In the genomic region with DNA sequence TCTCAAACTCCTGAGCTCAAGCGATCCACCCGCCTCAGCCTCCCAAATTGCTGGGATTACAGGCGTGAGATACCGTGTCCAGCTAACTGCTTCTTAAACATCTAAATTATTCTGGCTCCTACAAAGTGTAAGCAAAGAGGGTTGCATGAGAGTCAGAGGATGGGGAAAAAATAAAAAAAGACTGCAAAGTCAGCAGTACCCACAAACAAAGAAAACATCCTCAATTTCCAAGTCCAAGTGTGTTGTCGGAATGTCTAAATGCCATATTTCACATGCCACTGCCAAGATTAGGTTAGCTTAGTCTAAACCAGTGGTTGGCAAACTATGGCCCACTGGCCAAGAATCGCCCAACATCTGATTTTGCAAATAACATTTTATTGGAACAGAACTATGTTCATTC, we compare ENCODE assay signal across 32 cellular contexts.
"Had no signal": no experiment of that assay in that cellular context is flagged by ENCODE, and none has a peak within 500 bp of the region (broad histone marks: within the 10 kb centered on the region; RNA-seq: fewer than 3 reads in every experiment).

No MANE protein-coding gene starts in this region.

- H3K27me3 ChIP-seq: ascending aorta, breast epithelium, cardiac muscle cell, colonic mucosa, foreskin keratinocyte, gastroesophageal sphincter, heart right ventricle had no signal

- H3K27ac Mint-ChIP-seq: activated CD4-positive, alpha-beta memory T cell treated with anti-CD3 and anti-CD28 coated beads for 36 hours; activated CD4-positive, alpha-beta T cell treated with anti-CD3 and anti-CD28 coated beads for 36 hours; activated CD4-positive, alpha-beta T cell treated with anti-CD3 and anti-CD28 coated beads, Interleukin-2, amount 10 ng/mL, durations not matched to agents 24 days and 14 days; activated CD8-positive, alpha-beta memory T cell treated with anti-CD3 and anti-CD28 coated beads, Interleukin-2, amount 10 ng/mL, durations not matched to agents 7 days and 5 days; activated CD8-positive, alpha-beta T cell treated with anti-CD3 and anti-CD28 coated beads, Interleukin-2, amount 10 ng/mL, durations not matched to agents 7 days and 5 days; activated naive CD4-positive, alpha-beta T cell treated with anti-CD3 and anti-CD28 coated beads, Interleukin-2, amount 10 ng/mL, durations not matched to agents 7 days and 5 days; activated naive CD8-positive, alpha-beta T cell treated with anti-CD3 and anti-CD28 coated beads, Interleukin-2, amount 10 ng/mL, durations not matched to agents 7 days and 5 days; activated T-helper 1 cell treated with anti-CD3 and anti-CD28 coated beads, Interleukin-12 subunit alpha, Interleukin-12 subunit beta, Interleukin-2, Interleukin-4 antibody, amounts not matched to agents 30 ng/mL and 10 ng/mL and 1 ng/mL, durations not matched to agents 14 hours and 24 hours and 36 hours; activated T-helper 2 cell treated with anti-CD3 and anti-CD28 coated beads, Interferon-gamma antibody, Interleukin-2, Interleukin-4, amounts not matched to agents 10 μg/mL and 5 μg/mL and 100 μg/mL, durations not matched to agents 14 hours and 24 hours and 36 hours; brain had no signal

- H3K4me1 Mint-ChIP-seq: activated CD4-positive, alpha-beta T cell treated with anti-CD3 and anti-CD28 coated beads for 36 hours; activated CD4-positive, alpha-beta T cell treated with anti-CD3 and anti-CD28 coated beads, Interleukin-2, amount 10 ng/mL, durations not matched to agents 24 days and 14 days; activated CD8-positive, alpha-beta memory T cell treated with anti-CD3 and anti-CD28 coated beads, Interleukin-2, amount 10 ng/mL, durations not matched to agents 7 days and 5 days; activated naive CD4-positive, alpha-beta T cell treated with anti-CD3 and anti-CD28 coated beads, Interleukin-2, amount 10 ng/mL, durations not matched to agents 7 days and 5 days; activated naive CD8-positive, alpha-beta T cell treated with anti-CD3 and anti-CD28 coated beads, Interleukin-2, amount 10 ng/mL, durations not matched to agents 7 days and 5 days had no signal

- H3K4me3 Mint-ChIP-seq: activated CD4-positive, alpha-beta memory T cell treated with anti-CD3 and anti-CD28 coated beads for 36 hours; activated CD4-positive, alpha-beta T cell treated with anti-CD3 and anti-CD28 coated beads for 36 hours; activated CD4-positive, alpha-beta T cell treated with anti-CD3 and anti-CD28 coated beads, Interleukin-2, amount 10 ng/mL, durations not matched to agents 24 days and 14 days; activated CD8-positive, alpha-beta memory T cell treated with anti-CD3 and anti-CD28 coated beads, Interleukin-2, amount 10 ng/mL, durations not matched to agents 7 days and 5 days; activated CD8-positive, alpha-beta T cell treated with anti-CD3 and anti-CD28 coated beads, Interleukin-2, amount 10 ng/mL, durations not matched to agents 7 days and 5 days; activated naive CD4-positive, alpha-beta T cell treated with anti-CD3 and anti-CD28 coated beads, Interleukin-2, amount 10 ng/mL, durations not matched to agents 7 days and 5 days; activated naive CD8-positive, alpha-beta T cell treated with anti-CD3 and anti-CD28 coated beads, Interleukin-2, amount 10 ng/mL, durations not matched to agents 7 days and 5 days; activated T-helper 1 cell treated with anti-CD3 and anti-CD28 coated beads, Interleukin-12 subunit alpha, Interleukin-12 subunit beta, Interleukin-2, Interleukin-4 antibody, amounts not matched to agents 30 ng/mL and 10 ng/mL and 1 ng/mL, durations not matched to agents 14 hours and 24 hours and 36 hours; brain had no signal

- H3K4me1 ChIP-seq: ascending aorta, breast epithelium, colonic mucosa, gastroesophageal sphincter had no signal

- H3K4me3 ChIP-seq: ascending aorta, breast epithelium, cardiac muscle cell, colonic mucosa, gastroesophageal sphincter, heart right ventricle had no signal

- H3K9me3 Mint-ChIP-seq: activated CD4-positive, alpha-beta memory T cell treated with anti-CD3 and anti-CD28 coated beads for 36 hours; activated CD4-positive, alpha-beta T cell treated with anti-CD3 and anti-CD28 coated beads, Interleukin-2, amount 10 ng/mL, durations not matched to agents 24 days and 14 days; activated naive CD4-positive, alpha-beta T cell treated with anti-CD3 and anti-CD28 coated beads, Interleukin-2, amount 10 ng/mL, durations not matched to agents 7 days and 5 days; activated naive CD4-positive, alpha-beta T cell treated with anti-CD3 and anti-CD28 coated beads, Interleukin-2, amount 50 U/mL, for 72 hours; activated naive CD8-positive, alpha-beta T cell treated with anti-CD3 and anti-CD28 coated beads, Interleukin-2, amount 10 ng/mL, durations not matched to agents 7 days and 5 days; activated T-helper 1 cell treated with anti-CD3 and anti-CD28 coated beads, Interleukin-12 subunit alpha, Interleukin-12 subunit beta, Interleukin-2, Interleukin-4 antibody, amounts not matched to agents 30 ng/mL and 10 ng/mL and 1 ng/mL, durations not matched to agents 14 hours and 24 hours and 36 hours; activated T-helper 2 cell treated with anti-CD3 and anti-CD28 coated beads, Interferon-gamma antibody, Interleukin-2, Interleukin-4, amounts not matched to agents 10 μg/mL and 5 μg/mL and 100 μg/mL, durations not matched to agents 14 hours and 24 hours and 36 hours; brain had no signal

- ATAC-seq: activated CD4-positive, alpha-beta T cell treated with anti-CD3 and anti-CD28 coated beads for 36 hours; activated CD8-positive, alpha-beta memory T cell treated with anti-CD3 and anti-CD28 coated beads, Interleukin-2, amount 10 ng/mL, durations not matched to agents 7 days and 5 days; activated CD8-positive, alpha-beta T cell treated with anti-CD3 and anti-CD28 coated beads, Interleukin-2, amount 10 ng/mL, durations not matched to agents 7 days and 5 days; activated naive CD4-positive, alpha-beta T cell treated with anti-CD3 and anti-CD28 coated beads, Interleukin-2, amount 50 U/mL, for 72 hours; esophagus mucosa; foreskin keratinocyte; gastroesophageal sphincter; heart right ventricle had no signal

- H3K27ac ChIP-seq: ascending aorta, breast epithelium, cardiac muscle cell, colonic mucosa, foreskin keratinocyte, gastroesophageal sphincter, heart right ventricle had no signal

- DNase-seq: activated CD4-positive, alpha-beta memory T cell treated with anti-CD3 and anti-CD28 coated beads for 36 hours; activated CD4-positive, alpha-beta T cell treated with anti-CD3 and anti-CD28 coated beads for 36 hours; activated CD4-positive, alpha-beta T cell treated with anti-CD3 and anti-CD28 coated beads, Interleukin-2, amount 10 ng/mL, durations not matched to agents 24 days and 14 days; activated CD4-positive, CD25-positive, alpha-beta regulatory T cell; activated CD4-positive, CD25-positive, alpha-beta regulatory T cell treated with anti-CD3 and anti-CD28 coated beads, Interleukin-2, amount 50 U/mL, for 72 hours; activated CD8-positive, alpha-beta memory T cell treated with anti-CD3 and anti-CD28 coated beads, Interleukin-2, amount 10 ng/mL, durations not matched to agents 7 days and 5 days; activated CD8-positive, alpha-beta memory T cell treated with anti-CD3 and anti-CD28 coated beads, Interleukin-2, amount 50 U/mL, for 4 hours; activated CD8-positive, alpha-beta T cell treated with anti-CD3 and anti-CD28 coated beads, Interleukin-2, amount 10 ng/mL, durations not matched to agents 7 days and 5 days; activated gamma-delta T cell; activated naive CD4-positive, alpha-beta T cell; activated naive CD4-positive, alpha-beta T cell treated with anti-CD3 and anti-CD28 coated beads, Interleukin-2, amount 10 ng/mL, durations not matched to agents 7 days and 5 days; activated naive CD8-positive, alpha-beta T cell treated with anti-CD3 and anti-CD28 coated beads, Interleukin-2, amount 10 ng/mL, durations not matched to agents 7 days and 5 days; activated T-cell treated with anti-CD3 and anti-CD28 coated beads, Interleukin-2, amount 50 U/mL, for 1 hour; activated T-cell treated with anti-CD3 and anti-CD28 coated beads, Interleukin-2, amount 50 U/mL, for 48 hours; central memory CD4-positive, alpha-beta T cell; cerebellar nuclear complex; colonic mucosa; effector CD8-positive, alpha-beta T cell; foreskin keratinocyte; heart right ventricle; T-helper 1 cell; T1000 had no signal

- FAIRE-seq: endometrium had no signal

- H3K9me3 ChIP-seq: ascending aorta, breast epithelium, colonic mucosa, gastroesophageal sphincter, heart right ventricle had no signal

- H3K27me3 Mint-ChIP-seq: activated CD4-positive, alpha-beta memory T cell treated with anti-CD3 and anti-CD28 coated beads for 36 hours; activated CD4-positive, alpha-beta T cell treated with anti-CD3 and anti-CD28 coated beads for 36 hours; activated CD4-positive, alpha-beta T cell treated with anti-CD3 and anti-CD28 coated beads, Interleukin-2, amount 10 ng/mL, durations not matched to agents 24 days and 14 days; activated CD8-positive, alpha-beta memory T cell treated with anti-CD3 and anti-CD28 coated beads, Interleukin-2, amount 10 ng/mL, durations not matched to agents 7 days and 5 days; activated naive CD4-positive, alpha-beta T cell treated with anti-CD3 and anti-CD28 coated beads, Interleukin-2, amount 10 ng/mL, durations not matched to agents 7 days and 5 days; activated naive CD8-positive, alpha-beta T cell treated with anti-CD3 and anti-CD28 coated beads, Interleukin-2, amount 10 ng/mL, durations not matched to agents 7 days and 5 days; brain had no signal
